Comparison of ENCODE assay signal across 1 cellular context in the genomic region with DNA sequence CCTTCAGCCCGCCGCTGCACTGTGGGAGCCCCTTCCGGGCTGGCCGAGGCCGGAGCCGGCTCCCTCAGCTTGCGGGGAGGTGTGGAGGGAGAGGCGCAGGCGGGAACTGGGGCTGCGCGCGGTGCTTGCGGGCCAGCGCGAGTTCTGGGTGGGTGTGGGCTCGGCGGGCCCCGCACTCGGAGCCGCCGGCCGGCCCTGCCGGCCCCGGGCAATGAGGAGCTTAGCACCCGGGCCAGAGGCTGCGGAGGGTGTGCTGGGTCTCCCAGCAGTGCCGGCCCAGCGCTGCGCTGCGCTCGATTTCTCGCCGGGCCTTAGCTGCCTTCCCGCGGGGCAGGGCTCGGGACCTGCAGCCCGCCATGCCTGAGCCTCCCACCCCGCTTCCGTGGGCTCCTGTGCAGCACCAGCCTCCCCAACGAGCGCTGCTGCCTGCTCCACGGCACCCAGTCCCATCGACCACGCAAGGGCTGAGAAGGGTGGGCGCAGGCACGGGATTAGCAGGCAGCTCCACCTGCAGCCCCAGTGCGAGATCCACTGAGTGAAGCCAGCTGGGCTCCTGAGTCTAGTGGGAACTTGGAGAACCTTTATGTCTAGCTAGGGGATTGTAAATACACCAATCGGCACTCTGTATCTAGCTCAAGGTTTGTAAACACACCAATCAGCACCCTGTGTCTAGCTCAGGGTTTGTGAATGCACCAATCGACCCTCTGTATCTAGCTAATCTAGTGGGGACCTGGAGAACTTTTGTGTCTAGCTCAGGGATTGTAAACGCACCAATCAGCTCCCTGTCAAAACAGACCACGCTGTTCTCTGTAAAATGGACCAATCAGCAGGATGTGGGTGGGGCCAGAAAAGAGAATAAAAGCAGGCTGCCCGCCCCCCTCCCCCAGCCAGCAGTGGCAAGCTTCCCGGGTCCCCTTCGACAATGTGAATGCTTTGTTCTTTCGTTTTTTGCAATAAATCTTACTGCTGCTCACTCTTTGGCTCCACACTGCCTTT.
TF ChIP-seq lines count a peak whose summit lies in the region.

No MANE protein-coding gene starts in this region.

TF ChIP-seq in WTC11, 78 proteins besides CTCF, POLR2A, EP300 and RAD21:
- peak; percentile 63 for TF ChIP-seq NFYB (CRISPR knock-in tag; conservative IDR thresholded peaks at IDR 0.05; ENCODE audit: low read depth)
